11 cellular contexts compared by ENCODE assay signal in the genomic region with DNA sequence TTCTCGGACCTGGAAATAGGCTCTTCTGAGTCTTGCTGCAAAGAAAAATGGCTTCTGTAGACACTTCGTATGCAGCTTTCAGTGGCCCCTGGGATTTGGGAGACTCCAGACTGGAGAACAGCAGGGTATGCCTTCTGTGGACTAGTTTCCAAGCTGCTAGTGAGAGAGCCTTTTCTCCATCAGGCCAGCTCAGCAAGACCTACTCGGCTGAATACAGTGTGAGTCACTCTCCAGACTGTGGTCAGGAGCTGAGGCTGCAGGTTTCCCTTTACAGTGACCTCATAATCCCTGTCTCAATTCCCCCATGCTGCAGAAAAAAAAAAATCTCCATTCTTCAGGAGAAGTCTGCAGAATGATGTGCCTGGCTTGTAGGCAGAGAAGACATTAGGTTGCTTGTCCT.
DNase-seq lines count a peak whose midpoint lies in the region; ATAC-seq, FAIRE-seq and TF ChIP-seq lines count a peak whose summit lies in the region.
"Had no signal": no experiment of that assay in that cellular context is flagged by ENCODE, and none has a peak within 500 bp of the region (broad histone marks: within the 10 kb centered on the region; RNA-seq: fewer than 3 reads in every experiment).

No MANE protein-coding gene starts in this region.

- no peak overlapping the region for H3K4me3 ChIP-seq in BLaER1 treated with 17β-estradiol and CSF1 and Interleukin-3, amounts not matched to agents 10 nM and 100 nM
- no peak overlapping the region for H3K4me3 ChIP-seq in HFF-Myc (replicated peaks; ENCODE audit: low read depth, low read length)
- no peak overlapping the region for H3K4me3 ChIP-seq in keratinocyte (ENCODE audit: control insufficient read depth in 2 of 3, extremely low read depth in 1 of 3, insufficient read depth in 2 of 3, low read depth in 1 of 3, low read length in 3 of 3)
- H3K4me3 ChIP-seq in coronary artery: no peak overlapping the region
- H3K4me3 ChIP-seq: prostate gland, tibial nerve had no signal

- POLR2A ChIA-PET in activated CD8-positive, alpha-beta T cell treated with anti-CD3 and anti-CD28 coated beads, Interleukin-2, amount 10 ng/mL, durations not matched to agents 7 days and 5 days (lab: Charles Lee): interaction anchor here (0.7 to 1.4 kb wide), 3 partner anchors 19 to 100 kb away, joined by 4 to 8 read pairs (median 4); no protein-coding TSS in a partner anchor

- dilution Hi-C loops in keratinocyte (cut with MboI; ENCODE audit: extremely low pct_ligation_motif_present, low sequenced_read_pairs): loop anchor here (25.0 kb wide), 1 partner anchor 321 kb away; a partner anchor contains a TSS

- no peaks in the 10 kb centered on the region for H3K27me3 ChIP-seq in BLaER1 treated with 17β-estradiol and CSF1 and Interleukin-3, amounts not matched to agents 10 nM and 100 nM
- peaks cover 5% of the 10 kb centered on the region for H3K27me3 ChIP-seq in keratinocyte (ENCODE audit: control insufficient read depth, extremely low read depth, insufficient read depth, low read length)
- H3K27me3 ChIP-seq: tibial nerve had no signal

- ATAC-seq in activated CD8-positive, alpha-beta T cell treated with anti-CD3 and anti-CD28 coated beads, Interleukin-2, amount 10 ng/mL, durations not matched to agents 7 days and 5 days: peak; percentile 49
- no peak for ATAC-seq in GM21423 (IDR thresholded peaks at IDR 0.05; ENCODE audit: unreplicated experiment)

- H3K4me3 Mint-ChIP-seq in activated CD8-positive, alpha-beta T cell treated with anti-CD3 and anti-CD28 coated beads, Interleukin-2, amount 10 ng/mL, durations not matched to agents 7 days and 5 days: no peak overlapping the region
- H3K4me3 Mint-ChIP-seq: T-helper 1 cell treated with Interleukin-12 subunit alpha and Interleukin-12 subunit beta and Interleukin-4 antibody, amounts not matched to agents 30 μg/mL and 1 μg/mL, for 36 hours had no signal

- peak overlapping the region in 3 of 11 experiments; percentile 45 to 80 (median 74); a peak in 4 of 22 replicates for H3K27ac ChIP-seq in BLaER1 treated with 17β-estradiol and CSF1 and Interleukin-3, amounts not matched to agents 10 nM and 100 nM
- H3K27ac ChIP-seq in keratinocyte (ENCODE audit: control insufficient read depth, insufficient read depth, low read length) (no peak overlapping the region), coronary artery (no peak overlapping the region)
- H3K27ac ChIP-seq: prostate gland, tibial nerve had no signal

- peaks cover 0 to 6% (median 0%) of the 10 kb centered on the region in 11 experiments; a peak in 1 of 22 replicates for H3K9me3 ChIP-seq in BLaER1 treated with 17β-estradiol and CSF1 and Interleukin-3, amounts not matched to agents 10 nM and 100 nM (replicated peaks in 1 of 11)
- no peaks in the 10 kb centered on the region for H3K9me3 ChIP-seq in keratinocyte (ENCODE audit: control insufficient read depth, low read depth, low read length)
- H3K9me3 ChIP-seq: prostate gland, tibial nerve had no signal

- peak overlapping the region in 1 of 11 experiments; percentile 36; a peak in 2 of 22 replicates for H3K9ac ChIP-seq in BLaER1 treated with 17β-estradiol and CSF1 and Interleukin-3, amounts not matched to agents 10 nM and 100 nM
- no peak overlapping the region for H3K9ac ChIP-seq in keratinocyte (ENCODE audit: control insufficient read depth, extremely low read depth, insufficient read depth, low read length)

- H3K36me3 Mint-ChIP-seq in activated CD8-positive, alpha-beta T cell treated with anti-CD3 and anti-CD28 coated beads, Interleukin-2, amount 10 ng/mL, durations not matched to agents 7 days and 5 days (ENCODE audit: low read depth): peaks cover 2% of the 10 kb centered on the region

- DNase-seq in HFF-Myc (ENCODE audit: extremely low read depth, low read depth): peak; percentile 65
- peak; percentile 34 for DNase-seq in activated CD8-positive, alpha-beta T cell treated with anti-CD3 and anti-CD28 coated beads, Interleukin-2, amount 10 ng/mL, durations not matched to agents 7 days and 5 days
- DNase-seq in keratinocyte (ENCODE audit: low read depth, low spot score): no peak
- DNase-seq in DMS79 treated with DMSO at 0.1 percent for 48 hours (lab: John Stamatoyannopoulos, UW): no peak
- DNase-seq in midbrain (lab: John Stamatoyannopoulos, UW): no peak
- no peak for DNase-seq in coronary artery (ENCODE audit: low spot score)

- H3K4me1 Mint-ChIP-seq in activated CD8-positive, alpha-beta T cell treated with anti-CD3 and anti-CD28 coated beads, Interleukin-2, amount 10 ng/mL, durations not matched to agents 7 days and 5 days (ENCODE audit: low read depth): peaks cover 60% of the 10 kb centered on the region

- H2AFZ ChIP-seq in keratinocyte (ENCODE audit: control insufficient read depth, low read length): no peak overlapping the region

- H3K79me2 ChIP-seq in keratinocyte (ENCODE audit: control insufficient read depth, insufficient read depth, low read length): no peaks in the 10 kb centered on the region

- no peaks in the 10 kb centered on the region for H3K9me3 Mint-ChIP-seq in activated CD8-positive, alpha-beta T cell treated with anti-CD3 and anti-CD28 coated beads, Interleukin-2, amount 10 ng/mL, durations not matched to agents 7 days and 5 days (ENCODE audit: insufficient read depth)
- H3K9me3 Mint-ChIP-seq: T-helper 1 cell treated with Interleukin-12 subunit alpha and Interleukin-12 subunit beta and Interleukin-4 antibody, amounts not matched to agents 30 μg/mL and 1 μg/mL, for 36 hours had no signal

- no peaks in the 10 kb centered on the region for H3K27me3 Mint-ChIP-seq in activated CD8-positive, alpha-beta T cell treated with anti-CD3 and anti-CD28 coated beads, Interleukin-2, amount 10 ng/mL, durations not matched to agents 7 days and 5 days (ENCODE audit: low read depth)

- TF ChIP-seq CTCF in HFF-Myc (IDR thresholded peaks at IDR 0.05; ENCODE audit: low read depth, low read length, missing control alignments) (no peak), keratinocyte (optimal IDR thresholded peaks at IDR 0.05 in 1 of 3, IDR thresholded peaks at IDR 0.05 in 1 of 3, conservative IDR thresholded peaks at IDR 0.05 in 1 of 3; ENCODE audit: extremely low read depth in 1 of 3, insufficient read depth in 2 of 3, low read length in 3 of 3) (no peak), coronary artery (IDR thresholded peaks at IDR 0.05) (no peak)

- H3K27ac Mint-ChIP-seq in activated CD8-positive, alpha-beta T cell treated with anti-CD3 and anti-CD28 coated beads, Interleukin-2, amount 10 ng/mL, durations not matched to agents 7 days and 5 days: no peak overlapping the region
- H3K27ac Mint-ChIP-seq: T-helper 1 cell treated with Interleukin-12 subunit alpha and Interleukin-12 subunit beta and Interleukin-4 antibody, amounts not matched to agents 30 μg/mL and 1 μg/mL, for 36 hours had no signal

- peak; percentile 87 for FAIRE-seq in keratinocyte (lab: Jason Lieb, UNC)

- H3K4me2 ChIP-seq in BLaER1 treated with 17β-estradiol and CSF1 and Interleukin-3, amounts not matched to agents 10 nM and 100 nM: peak overlapping the region in 6 of 11 experiments; percentile 8 to 76 (median 68); a peak in 10 of 22 replicates
- no peak overlapping the region for H3K4me2 ChIP-seq in keratinocyte (ENCODE audit: control insufficient read depth, extremely low read depth, insufficient read depth, low read depth, low read length)

- H3K9me1 ChIP-seq in keratinocyte (ENCODE audit: control insufficient read depth, extremely low read depth, insufficient read depth, low read length): no peaks in the 10 kb centered on the region

- H3K4me1 ChIP-seq in BLaER1 treated with 17β-estradiol and CSF1 and Interleukin-3, amounts not matched to agents 10 nM and 100 nM: peaks cover 0 to 94% (median 17%) of the 10 kb centered on the region in 10 experiments; a peak in 9 of 20 replicates
- H3K4me1 ChIP-seq in keratinocyte (ENCODE audit: control insufficient read depth, extremely low read depth, insufficient read depth, low read length): peaks cover 3% of the 10 kb centered on the region
- H3K4me1 ChIP-seq: prostate gland had no signal

- no peaks in the 10 kb centered on the region for H3K36me3 ChIP-seq in BLaER1 treated with 17β-estradiol and CSF1 and Interleukin-3, amounts not matched to agents 10 nM and 100 nM
- no peaks in the 10 kb centered on the region for H3K36me3 ChIP-seq in keratinocyte (ENCODE audit: control insufficient read depth in 2 of 2, extremely low read depth in 1 of 2, insufficient read depth in 2 of 2, low read length in 2 of 2)
- H3K36me3 ChIP-seq: prostate gland, tibial nerve had no signal

- CTCF ChIA-PET in activated CD8-positive, alpha-beta T cell treated with anti-CD3 and anti-CD28 coated beads, Interleukin-2, amount 10 ng/mL, durations not matched to agents 7 days and 5 days (lab: Charles Lee): interaction anchor here (0.7 to 4.5 kb wide), 9 partner anchors 79 to 573 kb away, joined by 3 to 26 read pairs (median 3); a partner anchor contains a TSS

- H4K20me1 ChIP-seq in BLaER1 treated with 17β-estradiol and CSF1 and Interleukin-3, amounts not matched to agents 10 nM and 100 nM: no peaks in the 10 kb centered on the region
- H4K20me1 ChIP-seq in keratinocyte (ENCODE audit: control insufficient read depth, extremely low read depth, insufficient read depth, low read length): no peaks in the 10 kb centered on the region

Comparison
In these comparisons a context has a peak if more than half of its experiments do, and no peak if none do; other contexts are left out.
1. DNase-seq: peak in HFF-Myc (single experiment) and activated CD8-positive, alpha-beta T cell treated with anti-CD3 and anti-CD28 coated beads, Interleukin-2, amount 10 ng/mL, durations not matched to agents 7 days and 5 days (single experiment); none in keratinocyte (single experiment), DMS79 treated with DMSO at 0.1 percent for 48 hours (single experiment), midbrain (single experiment) and coronary artery (single experiment).